ENCODE assay signal across 18 cellular contexts in the genomic region with DNA sequence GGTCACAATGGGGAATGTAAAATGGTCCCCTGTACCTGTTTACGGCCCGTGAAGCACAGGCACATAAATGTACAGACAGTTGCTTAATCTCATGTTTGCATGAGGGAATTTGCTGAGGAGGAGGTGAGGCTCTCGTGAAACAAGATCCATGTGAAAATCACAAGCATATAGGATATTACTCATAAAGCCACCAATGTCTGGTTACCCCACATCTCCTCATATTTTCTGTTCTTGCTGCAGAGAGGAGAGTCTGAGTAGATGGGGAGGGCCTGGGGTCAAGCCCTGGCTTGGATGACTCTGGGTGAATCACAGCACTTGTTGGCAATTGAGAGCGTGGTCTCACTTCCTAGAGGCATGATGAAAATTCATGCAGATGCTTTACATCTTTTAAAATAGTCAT. TPM values are rescaled to one million over a fixed set of nuclear protein-coding genes. Genes with fewer than 3 reads are reported as not detected.
DNase-seq lines count a peak whose midpoint lies in the region; ATAC-seq and TF ChIP-seq lines count a peak whose summit lies in the region.
"Had no signal": no experiment of that assay in that cellular context is flagged by ENCODE, and none has a peak within 500 bp of the region (broad histone marks: within the 10 kb centered on the region; RNA-seq: fewer than 3 reads in every experiment).

No MANE protein-coding gene starts in this region.

- H4K91ac ChIP-seq in IMR-90 (ENCODE audit: insufficient read depth, low read depth, low read length) = no peak overlapping the region

- POLR2A ChIA-PET in BJ (lab: Charles Lee) (no interaction called here), IMR-90 (lab: Charles Lee; ENCODE audit: unreplicated experiment) (no interaction called here)

- no peak overlapping the region for H3K4me3 ChIP-seq in BJ (ENCODE audit: low read depth, low read length)
- no peak overlapping the region for H3K4me3 ChIP-seq in IMR-90 (ENCODE audit: insufficient read depth, low read depth, low read length)
- no peak overlapping the region for H3K4me3 ChIP-seq in mammary epithelial cell (replicated peaks in 1 of 3; ENCODE audit: insufficient read depth in 1 of 3, low read depth in 2 of 3, low read length in 3 of 3)
- H3K4me3 ChIP-seq in liver (ENCODE audit: low read depth in 1 of 3, low read length in 3 of 3) = peak overlapping the region; percentile 51 to 85 (median 65)
- H3K4me3 ChIP-seq: gastroesophageal sphincter, SJSA1 had no signal

- no peak overlapping the region for H4K5ac ChIP-seq in IMR-90 (ENCODE audit: low read depth, low read length)

- H3K9me3 ChIP-seq in IMR-90 (ENCODE audit: control insufficient read depth, insufficient read depth, low read length) (no peaks in the 10 kb centered on the region), mammary epithelial cell (replicated peaks; ENCODE audit: insufficient read depth, low read length) (no peaks in the 10 kb centered on the region), liver (ENCODE audit: control insufficient read depth in 4 of 4, low read length in 3 of 4) (no peaks in the 10 kb centered on the region)
- H3K9me3 ChIP-seq: gastroesophageal sphincter, SJSA1 had no signal

- peak overlapping the region; percentile 32; the same call in 1 of the 2 replicates for H2BK20ac ChIP-seq in IMR-90 (ENCODE audit: low read depth, low read length)

- dilution Hi-C loops in IMR-90 (cut with HindIII; ENCODE audit: low sequenced_read_pairs, unreplicated experiment) (no loop called here), mammary epithelial cell (cut with HindIII; ENCODE audit: low sequenced_read_pairs) (no loop called here)

- H4K8ac ChIP-seq in IMR-90 (ENCODE audit: low read depth in 2 of 2, low read length in 2 of 2) = no peak overlapping the region; a peak in 1 of 4 replicates

- H3K14ac ChIP-seq in IMR-90 (replicated peaks; ENCODE audit: low read depth, low read length) = no peak overlapping the region

- in situ Hi-C loops in IMR-90 (cut with MboI; ENCODE audit: low sequenced_read_pairs) = no loop called here
- in situ Hi-C loops in mammary epithelial cell (cut with MboI; ENCODE audit: low sequenced_read_pairs in 2 of 2) = no loop called here

- H2BK5ac ChIP-seq in IMR-90 (ENCODE audit: low read depth, low read length, poor library complexity, severe bottlenecking) = peak overlapping the region; percentile 66

- no peak for TF ChIP-seq CTCF in BJ (IDR thresholded peaks at IDR 0.05; ENCODE audit: insufficient read depth, low read depth, low read length)
- TF ChIP-seq CTCF in IMR-90 (conservative IDR thresholded peaks at IDR 0.05; ENCODE audit: low read depth, low read length) = no peak
- TF ChIP-seq CTCF in mammary epithelial cell (conservative IDR thresholded peaks at IDR 0.05 in 1 of 2, IDR thresholded peaks at IDR 0.05 in 1 of 2; ENCODE audit: extremely low read depth in 1 of 2, insufficient read depth in 1 of 2, low read depth in 1 of 2, low read length in 2 of 2) = no peak
- TF ChIP-seq CTCF in liver (IDR thresholded peaks at IDR 0.05; ENCODE audit: low read depth, low read length, missing input control) = no peak

- H3K27me3 ChIP-seq in BJ (ENCODE audit: control insufficient read depth, insufficient read depth, low read length) = no peaks in the 10 kb centered on the region
- no peaks in the 10 kb centered on the region for H3K27me3 ChIP-seq in IMR-90 (ENCODE audit: control insufficient read depth, insufficient read depth, low read length)
- no peaks in the 10 kb centered on the region for H3K27me3 ChIP-seq in mammary epithelial cell (ENCODE audit: insufficient read depth, low read length)
- H3K27me3 ChIP-seq in liver (ENCODE audit: control insufficient read depth in 4 of 4, insufficient read depth in 4 of 4, low read length in 3 of 4) = no peaks in the 10 kb centered on the region

- H3K9ac ChIP-seq in IMR-90 (ENCODE audit: low read depth, low read length) (no peak overlapping the region), mammary epithelial cell (ENCODE audit: insufficient read depth, low read length) (no peak overlapping the region), liver (ENCODE audit: low read depth in 1 of 2, low read length in 2 of 2) (peak overlapping the region; percentile 42 to 49)

- no peak overlapping the region for H3K56ac ChIP-seq in IMR-90 (ENCODE audit: extremely low read depth, insufficient read depth, low read length)

- DNase-seq in BJ (ENCODE audit: low read depth) = peak; percentile 85
- DNase-seq in IMR-90 = peak; percentile 99
- DNase-seq in mammary epithelial cell = peak; percentile 27
- no peak for DNase-seq in COLO829 (ENCODE audit: low spot score)
- no peak for DNase-seq in DMS153 treated with DMSO at 0.1 percent for 48 hours (lab: John Stamatoyannopoulos, UW; ENCODE audit: unreplicated experiment)
- DNase-seq: activated B cell treated with CpG ODN at 0.5 μM for 24 hours; activated T-cell treated with anti-CD3 and anti-CD28 coated beads, Interleukin-2, amount 50 U/mL, for 4 hours; cerebellar nuclear complex; COR-L47; NCI-H1105; NCI-H526; retina had no signal

- no peak overlapping the region; the same call in 1 of the 2 replicates for H3K4ac ChIP-seq in IMR-90 (ENCODE audit: low read depth, low read length)

- intact Hi-C loops in IMR-90 (cut with micrococcal nuclease) (no loop called here), mammary epithelial cell (cut with micrococcal nuclease) (no loop called here)

- ATAC-seq in IMR-90 (ENCODE audit: low read depth) (peak; percentile 98), GM21619 (IDR thresholded peaks at IDR 0.05; ENCODE audit: unreplicated experiment) (no peak), HG03457 (IDR thresholded peaks at IDR 0.05; ENCODE audit: unreplicated experiment) (no peak)
- ATAC-seq: activated T-cell treated with anti-CD3 and anti-CD28 coated beads, Interleukin-2, amount 50 U/mL, for 4 hours; gastroesophageal sphincter had no signal

- H3K9me1 ChIP-seq in IMR-90 (ENCODE audit: insufficient read depth, low read length) = no peaks in the 10 kb centered on the region; the same call in none of the 2 replicates

- no peak overlapping the region; the same call in 1 of the 2 replicates for H3K4me2 ChIP-seq in IMR-90 (ENCODE audit: low read depth, low read length)
- no peak overlapping the region for H3K4me2 ChIP-seq in mammary epithelial cell (ENCODE audit: insufficient read depth, low read depth, low read length)

- no peak overlapping the region for H2AK9ac ChIP-seq in IMR-90 (replicated peaks; ENCODE audit: low read depth, low read length, poor library complexity)

- H3K27ac ChIP-seq in IMR-90 (ENCODE audit: insufficient read depth, low read length) (no peak overlapping the region), mammary epithelial cell (ENCODE audit: insufficient read depth, low read depth, low read length) (no peak overlapping the region), liver (ENCODE audit: low read depth in 1 of 2, low read length in 2 of 2) (peak overlapping the region; percentile 4 to 53)
- H3K27ac ChIP-seq: gastroesophageal sphincter, SJSA1 had no signal

- CTCF ChIA-PET in BJ (lab: Yijun Ruan, JAX) = no interaction called here
- CTCF ChIA-PET in IMR-90 (lab: Yijun Ruan, JAX) = no interaction called here
- CTCF ChIA-PET in mammary epithelial cell (lab: Charles Lee; ENCODE audit: low non-redundant PET) = no interaction called here

- H2AFZ ChIP-seq in IMR-90 (replicated peaks; ENCODE audit: low read length, poor library complexity) = no peak overlapping the region
- H2AFZ ChIP-seq in mammary epithelial cell (ENCODE audit: low read depth, low read length) = no peak overlapping the region

- H2BK15ac ChIP-seq in IMR-90 (ENCODE audit: low read depth, low read length) = no peak overlapping the region

- no CpG with 5 or more reads among the region's 4 CpGs for WGBS in IMR-90 (ENCODE audit: extremely low coverage in 2 of 2, insufficient read length in 1 of 2), 2 experiments
- WGBS in mammary epithelial cell (ENCODE audit: low coverage, missing lambda C conversion rate) = 69% methylated on average over 4 of the region's 4 CpGs
- WGBS in liver = 43% methylated on average over 4 of the region's 4 CpGs

- no peak overlapping the region for H2AK5ac ChIP-seq in IMR-90 (ENCODE audit: low read depth, low read length)

- H3K79me2 ChIP-seq in mammary epithelial cell (ENCODE audit: insufficient read depth, low read length) = no peaks in the 10 kb centered on the region

- no peak overlapping the region for H3K23ac ChIP-seq in IMR-90 (ENCODE audit: low read depth, low read length)

- H3K18ac ChIP-seq in IMR-90 (ENCODE audit: low read depth, low read length) = no peak overlapping the region

- TF ChIP-seq RAD21 in IMR-90 (IDR thresholded peaks at IDR 0.05; ENCODE audit: low read length) = no peak; the same call in 1 of the 2 replicates
- no peak for TF ChIP-seq RAD21 in liver (IDR thresholded peaks at IDR 0.05)

- no peaks in the 10 kb centered on the region for H3K79me1 ChIP-seq in IMR-90 (ENCODE audit: low read depth in 1 of 2, low read length in 2 of 2)

- TF ChIP-seq POLR2A in IMR-90 (IDR thresholded peaks at IDR 0.05; ENCODE audit: low read depth, low read length) = no peak

- no peaks in the 10 kb centered on the region for H4K20me1 ChIP-seq in IMR-90 (ENCODE audit: insufficient read depth, low read length)
- H4K20me1 ChIP-seq in mammary epithelial cell (ENCODE audit: insufficient read depth, low read length) = no peaks in the 10 kb centered on the region

- H2BK120ac ChIP-seq in IMR-90 (ENCODE audit: low read depth, low read length) = peak overlapping the region; percentile 79; the same call in 1 of the 2 replicates

- BruUV-seq in IMR-90 (replicated peaks; lab: Mats Ljungman, UMichigan) = no TSS peak
- no TSS peak for BruUV-seq in mammary epithelial cell (replicated peaks; lab: Mats Ljungman, UMichigan)

- H3K36me3 ChIP-seq in BJ (ENCODE audit: control insufficient read depth, insufficient read depth, low read length) = no peaks in the 10 kb centered on the region
- no peaks in the 10 kb centered on the region for H3K36me3 ChIP-seq in IMR-90 (ENCODE audit: control insufficient read depth, insufficient read depth, low read length)
- no peaks in the 10 kb centered on the region for H3K36me3 ChIP-seq in mammary epithelial cell (ENCODE audit: insufficient read depth, low read length)
- H3K36me3 ChIP-seq in liver (ENCODE audit: control insufficient read depth in 4 of 4, insufficient read depth in 3 of 4, low read depth in 1 of 4, low read length in 3 of 4) = peaks cover 0 to 5% (median 0%) of the 10 kb centered on the region in 4 donors
- H3K36me3 ChIP-seq: gastroesophageal sphincter, SJSA1 had no signal

- H3K4me1 ChIP-seq in IMR-90 (ENCODE audit: control insufficient read depth, insufficient read depth, low read length) (peaks cover 4% of the 10 kb centered on the region), mammary epithelial cell (ENCODE audit: insufficient read depth, low read length) (no peaks in the 10 kb centered on the region), liver (ENCODE audit: control insufficient read depth in 4 of 4, insufficient read depth in 4 of 4, low read length in 3 of 4) (peaks cover 8 to 52% (median 41%) of the 10 kb centered on the region in 4 donors)
- H3K4me1 ChIP-seq: gastroesophageal sphincter, SJSA1 had no signal

RNA-seq across cellular contexts. Expression of gene AGXT2, which starts 1.0 kb away (rescaled TPM):
- polyA plus RNA-seq in BJ (2011; rRNA removed) = not detected in 2 replicates
- not detected in 2 replicates for polyA minus RNA-seq in BJ (2011; rRNA and poly(A)+ RNA removed)
- not detected in 2 replicates for total RNA-seq in IMR-90 (2012; rRNA removed)
- not detected in 2 replicates for polyA plus RNA-seq in IMR-90 (2012; rRNA removed)
- polyA plus RNA-seq in IMR-90 (2012; cell fraction: cytosol; rRNA removed) = not detected in 2 replicates
- not detected in 2 replicates for polyA plus RNA-seq in IMR-90 (2012; cell fraction: nucleus; rRNA removed; ENCODE audit: low replicate concordance)
- not detected for total RNA-seq in mammary epithelial cell
- polyA plus RNA-seq in mammary epithelial cell = not detected
- not detected for polyA minus RNA-seq in mammary epithelial cell
- 10 to 100 TPM; 49.4 to 67.9 TPM for total RNA-seq in liver
- 10 to 100 TPM; 50.1 to 51.1 TPM for polyA plus RNA-seq in liver
- total RNA-seq: activated B cell treated with CpG ODN at 0.5 μM for 24 hours; activated T-cell treated with anti-CD3 and anti-CD28 coated beads, Interleukin-2, amount 50 U/mL, for 4 hours; gastroesophageal sphincter; kidney epithelial cell; SJSA1 had no signal

Comparison
In these comparisons a context has a peak if more than half of its experiments do, and no peak if none do; other contexts are left out.
1. DNase-seq: peak in BJ (single experiment), IMR-90 (single experiment) and mammary epithelial cell (single experiment); none in COLO829 (single experiment) and DMS153 treated with DMSO at 0.1 percent for 48 hours (single experiment).
2. H3K4me3 ChIP-seq: peak in liver (3 of 3); none in BJ (single experiment), IMR-90 (single experiment) and mammary epithelial cell (0 of 3).
3. H3K27ac ChIP-seq: peak in liver (2 of 2); none in IMR-90 (single experiment) and mammary epithelial cell (single experiment).
4. H3K9ac ChIP-seq: peak in liver (2 of 2); none in IMR-90 (single experiment) and mammary epithelial cell (single experiment).
5. RNA of gene AGXT2, which starts 1.0 kb away (polyA plus RNA-seq): 50.1 to 51.1 TPM in liver; not detected in BJ, not detected in IMR-90 and not detected in mammary epithelial cell (single experiment); every median in the first group is over 10 times any median in the second.